Comparison of ENCODE assay signal across 9 cellular contexts in genomic region chr5:61768692-61769281, GRCh38.
DNase-seq lines count a peak whose midpoint lies in the region; ATAC-seq, FAIRE-seq and TF ChIP-seq lines count a peak whose summit lies in the region.
"Had no signal": no experiment of that assay in that cellular context is flagged by ENCODE, and none has a peak within 500 bp of the region (broad histone marks: within the 10 kb centered on the region; RNA-seq: fewer than 3 reads in every experiment).

No MANE protein-coding gene starts in this region.

- no peak overlapping the region for H2AFZ ChIP-seq in astrocyte (ENCODE audit: low read depth, low read length)

- H3K27ac Mint-ChIP-seq in astrocyte (ENCODE audit: unreplicated experiment): no peak overlapping the region
- H3K27ac Mint-ChIP-seq: stimulated activated naive CD8-positive, alpha-beta T cell treated with anti-CD3 and anti-CD28 coated beads, Interleukin-15, Interleukin-2, amounts not matched to agents 100 ng/mL and 50 ng/mL, for 24 hours had no signal

- H3K27me3 ChIP-seq in astrocyte (ENCODE audit: insufficient read depth, low read length) (peaks cover 10% of the 10 kb centered on the region), vagina (no peaks in the 10 kb centered on the region)

- no peaks in the 10 kb centered on the region for H3K9me3 Mint-ChIP-seq in activated T-cell treated with anti-CD3 and anti-CD28 coated beads, Interleukin-2, amount 50 U/mL, for 4 hours
- H3K9me3 Mint-ChIP-seq in astrocyte (ENCODE audit: unreplicated experiment): peaks cover 2% of the 10 kb centered on the region
- H3K9me3 Mint-ChIP-seq: stimulated activated naive CD8-positive, alpha-beta T cell treated with anti-CD3 and anti-CD28 coated beads, Interleukin-15, Interleukin-2, amounts not matched to agents 100 ng/mL and 50 ng/mL, for 24 hours had no signal

- intact Hi-C loops in vagina (cut with DNase I): loop anchor here (2.0 kb wide), 1 partner anchor 40 kb away; no protein-coding TSS in a partner anchor

- H3K27ac ChIP-seq in astrocyte (ENCODE audit: low read depth, low read length): no peak overlapping the region
- no peak overlapping the region for H3K27ac ChIP-seq in vagina

- H3K27me3 Mint-ChIP-seq in activated T-cell treated with anti-CD3 and anti-CD28 coated beads, Interleukin-2, amount 50 U/mL, for 4 hours (ENCODE audit: low read depth): peaks cover 3% of the 10 kb centered on the region
- H3K27me3 Mint-ChIP-seq in astrocyte (ENCODE audit: low read depth, unreplicated experiment): peaks cover 29% of the 10 kb centered on the region

- H3K4me1 Mint-ChIP-seq in activated T-cell treated with anti-CD3 and anti-CD28 coated beads, Interleukin-2, amount 50 U/mL, for 4 hours (ENCODE audit: low read depth): no peaks in the 10 kb centered on the region
- H3K4me1 Mint-ChIP-seq in astrocyte (ENCODE audit: low read depth, unreplicated experiment): no peaks in the 10 kb centered on the region

- H3K79me2 ChIP-seq in astrocyte (ENCODE audit: insufficient read depth, low read length): no peaks in the 10 kb centered on the region

- FAIRE-seq in astrocyte (lab: Jason Lieb, UNC): no peak

- TF ChIP-seq POLR2A in vagina (IDR thresholded peaks at IDR 0.05): no peak

- H3K4me3 ChIP-seq in astrocyte (ENCODE audit: insufficient read depth, low read depth, low read length): no peak overlapping the region
- H3K4me3 ChIP-seq in vagina: no peak overlapping the region

- TF ChIP-seq CTCF in astrocyte (IDR thresholded peaks at IDR 0.05; ENCODE audit: insufficient read depth, low read depth, low read length): peak; percentile 60
- TF ChIP-seq CTCF in vagina (IDR thresholded peaks at IDR 0.05): no peak

- no peak overlapping the region for H3K4me3 Mint-ChIP-seq in activated T-cell treated with anti-CD3 and anti-CD28 coated beads, Interleukin-2, amount 50 U/mL, for 4 hours
- no peak overlapping the region for H3K4me3 Mint-ChIP-seq in astrocyte (ENCODE audit: unreplicated experiment)
- H3K4me3 Mint-ChIP-seq: stimulated activated naive CD8-positive, alpha-beta T cell treated with anti-CD3 and anti-CD28 coated beads, Interleukin-15, Interleukin-2, amounts not matched to agents 100 ng/mL and 50 ng/mL, for 24 hours had no signal

- H3K9me3 ChIP-seq in astrocyte (ENCODE audit: insufficient read depth, low read depth, low read length) (no peaks in the 10 kb centered on the region), vagina (no peaks in the 10 kb centered on the region)

- H3K9ac ChIP-seq in astrocyte (ENCODE audit: low read length): no peak overlapping the region

- no peak overlapping the region for H3K4me2 ChIP-seq in astrocyte (ENCODE audit: low read length)

- H3K36me3 Mint-ChIP-seq in activated T-cell treated with anti-CD3 and anti-CD28 coated beads, Interleukin-2, amount 50 U/mL, for 4 hours (ENCODE audit: insufficient read depth): no peaks in the 10 kb centered on the region
- H3K36me3 Mint-ChIP-seq in astrocyte (ENCODE audit: low read depth, unreplicated experiment): peaks cover 1% of the 10 kb centered on the region

- H3K36me3 ChIP-seq in astrocyte (ENCODE audit: insufficient read depth, low read length) (no peaks in the 10 kb centered on the region), vagina (no peaks in the 10 kb centered on the region)

- H3K4me1 ChIP-seq in astrocyte (ENCODE audit: insufficient read depth, low read length) (no peaks in the 10 kb centered on the region), vagina (no peaks in the 10 kb centered on the region)

- H4K20me1 ChIP-seq in astrocyte (ENCODE audit: insufficient read depth, low read length): no peaks in the 10 kb centered on the region

- no peak for ATAC-seq in activated T-cell treated with anti-CD3 and anti-CD28 coated beads, Interleukin-2, amount 50 U/mL, for 4 hours

- DNase-seq in activated T-cell treated with anti-CD3 and anti-CD28 coated beads for 48 hours (ENCODE audit: low read depth) (peak; percentile 4), HCEC 1CT (peak; percentile 24), LHCN-M2 (ENCODE audit: low read depth) (peak; percentile 36), astrocyte (ENCODE audit: low read depth) (no peak), myocyte (ENCODE audit: low read depth) (peak; percentile 20), vagina (ENCODE audit: extremely low spot score in 2 of 2) (no peak)
- no peak for DNase-seq in activated T-cell treated with anti-CD3 and anti-CD28 coated beads, Interleukin-2, amount 50 U/mL, for 4 hours
- no peak for DNase-seq in activated CD4-positive, alpha-beta T cell treated with anti-CD3 and anti-CD28 coated beads, Interleukin-2, amount 50 U/mL, for 48 hours

Comparison
In these comparisons a context has a peak if more than half of its experiments do, and no peak if none do; other contexts are left out.
1. DNase-seq: peak in activated T-cell treated with anti-CD3 and anti-CD28 coated beads for 48 hours (single experiment), HCEC 1CT (single experiment), LHCN-M2 (single experiment) and myocyte (single experiment); none in activated T-cell treated with anti-CD3 and anti-CD28 coated beads, Interleukin-2, amount 50 U/mL, for 4 hours (single experiment), astrocyte (single experiment), activated CD4-positive, alpha-beta T cell treated with anti-CD3 and anti-CD28 coated beads, Interleukin-2, amount 50 U/mL, for 48 hours (0 of 2) and vagina (0 of 2).